6 cellular contexts compared by ENCODE assay signal in genomic region chr5:128932232-128932631, GRCh38. TPM values are rescaled to one million over a fixed set of nuclear protein-coding genes. Genes with fewer than 3 reads are reported as not detected.
"Had no signal": no experiment of that assay in that cellular context is flagged by ENCODE, and none has a peak within 500 bp of the region (broad histone marks: within the 10 kb centered on the region; RNA-seq: fewer than 3 reads in every experiment).

No MANE protein-coding gene starts in this region.

RNA-seq across cellular contexts. Expression of gene SLC27A6, which starts 33.1 kb away (rescaled TPM):
- total RNA-seq: OCI-LY7, PC-3, PC-9, Peyer's patch, RPMI7951, SK-MEL-5 had no signal
